Comparison of ENCODE assay signal across 1 cellular context in the genomic region with DNA sequence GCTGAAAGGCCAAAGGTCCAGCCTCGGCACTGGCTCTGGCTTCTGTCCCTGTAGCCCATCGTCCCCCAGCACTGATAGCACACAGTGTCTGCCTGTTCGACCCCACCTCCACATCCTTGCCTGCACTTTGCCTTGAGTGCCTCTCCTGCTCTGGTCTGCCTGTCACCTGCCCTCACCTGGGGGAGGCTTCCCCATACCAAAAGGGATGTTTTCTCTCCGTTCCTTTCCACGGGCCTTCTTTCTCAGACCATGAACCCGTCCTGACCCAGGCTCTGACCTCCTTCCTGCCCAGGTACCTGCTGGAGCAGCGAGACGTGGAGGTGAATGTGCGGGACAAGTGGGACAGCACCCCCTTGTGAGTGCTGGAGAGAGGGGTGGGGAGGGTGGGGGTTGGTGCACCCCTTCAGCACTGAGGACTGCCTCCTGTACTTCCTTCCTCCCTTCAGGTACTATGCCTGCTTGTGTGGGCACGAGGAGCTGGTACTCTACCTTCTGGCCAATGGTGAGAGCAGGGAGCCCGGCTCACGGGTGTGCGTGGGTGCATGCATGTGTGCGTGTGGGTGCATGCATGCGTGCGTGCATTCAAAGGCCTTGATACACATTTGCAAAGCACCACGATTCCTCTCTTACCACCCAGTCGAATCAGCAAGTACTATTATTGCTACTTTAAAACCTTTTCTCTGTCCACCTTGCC.
TF ChIP-seq lines count a peak whose summit lies in the region.

No MANE protein-coding gene starts in this region.

TF ChIP-seq in HCT116, 20 proteins besides CTCF, POLR2A, EP300 and RAD21 (continued from another document):
- TF ChIP-seq, protein P1, sequence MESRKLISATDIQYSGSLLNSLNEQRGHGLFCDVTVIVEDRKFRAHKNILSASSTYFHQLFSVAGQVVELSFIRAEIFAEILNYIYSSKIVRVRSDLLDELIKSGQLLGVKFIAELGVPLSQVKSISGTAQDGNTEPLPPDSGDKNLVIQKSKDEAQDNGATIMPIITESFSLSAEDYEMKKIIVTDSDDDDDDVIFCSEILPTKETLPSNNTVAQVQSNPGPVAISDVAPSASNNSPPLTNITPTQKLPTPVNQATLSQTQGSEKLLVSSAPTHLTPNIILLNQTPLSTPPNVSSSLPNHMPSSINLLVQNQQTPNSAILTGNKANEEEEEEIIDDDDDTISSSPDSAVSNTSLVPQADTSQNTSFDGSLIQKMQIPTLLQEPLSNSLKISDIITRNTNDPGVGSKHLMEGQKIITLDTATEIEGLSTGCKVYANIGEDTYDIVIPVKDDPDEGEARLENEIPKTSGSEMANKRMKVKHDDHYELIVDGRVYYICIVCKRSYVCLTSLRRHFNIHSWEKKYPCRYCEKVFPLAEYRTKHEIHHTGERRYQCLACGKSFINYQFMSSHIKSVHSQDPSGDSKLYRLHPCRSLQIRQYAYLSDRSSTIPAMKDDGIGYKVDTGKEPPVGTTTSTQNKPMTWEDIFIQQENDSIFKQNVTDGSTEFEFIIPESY (IDR thresholded peaks at IDR 0.05; ENCODE audit: extremely low read depth, insufficient replicate concordance, low read length), result no peak
- TF ChIP-seq YY1 (IDR thresholded peaks at IDR 0.05; ENCODE audit: extremely low read depth, insufficient replicate concordance, low read depth, low read length) (no peak), TCF7L2 (IDR thresholded peaks at IDR 0.05; ENCODE audit: borderline replicate concordance, extremely low read depth, insufficient read depth, insufficient read length) (no peak), POLR2AphosphoS5 (IDR thresholded peaks at IDR 0.05; ENCODE audit: low read depth, low read length) (no peak), CBX3 (IDR thresholded peaks at IDR 0.05; ENCODE audit: low read depth) (no peak), EZH2 (IDR thresholded peaks at IDR 0.05) (no peak), ELF1 (IDR thresholded peaks at IDR 0.05; ENCODE audit: borderline replicate concordance, low read depth) (no peak), ZFX (IDR thresholded peaks at IDR 0.05) (no peak), EGR1 (IDR thresholded peaks at IDR 0.05; ENCODE audit: low read depth) (no peak), FOSL1 (IDR thresholded peaks at IDR 0.05; ENCODE audit: low read depth) (no peak), SRF (IDR thresholded peaks at IDR 0.05; ENCODE audit: low read depth) (no peak), ZNF274 (IDR thresholded peaks at IDR 0.05; ENCODE audit: low read depth, low read length) (no peak)
- TF ChIP-seq, protein P2, sequence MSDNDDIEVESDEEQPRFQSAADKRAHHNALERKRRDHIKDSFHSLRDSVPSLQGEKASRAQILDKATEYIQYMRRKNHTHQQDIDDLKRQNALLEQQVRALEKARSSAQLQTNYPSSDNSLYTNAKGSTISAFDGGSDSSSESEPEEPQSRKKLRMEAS (IDR thresholded peaks at IDR 0.05), result no peak
- TF ChIP-seq, protein P3, sequence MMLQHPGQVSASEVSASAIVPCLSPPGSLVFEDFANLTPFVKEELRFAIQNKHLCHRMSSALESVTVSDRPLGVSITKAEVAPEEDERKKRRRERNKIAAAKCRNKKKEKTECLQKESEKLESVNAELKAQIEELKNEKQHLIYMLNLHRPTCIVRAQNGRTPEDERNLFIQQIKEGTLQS (IDR thresholded peaks at IDR 0.05), result no peak
